Comparison of ENCODE assay signal across 1 cellular context in genomic region chr2:127404466-127405251, GRCh38.
TF ChIP-seq lines count a peak whose summit lies in the region.

No MANE protein-coding gene starts in this region.

TF ChIP-seq in IMR-90, 13 proteins besides CTCF, POLR2A, EP300 and RAD21 (continued from another document):
- TF ChIP-seq USF2 (IDR thresholded peaks at IDR 0.05; ENCODE audit: low read depth, low read length) (no peak), NFE2L2 (IDR thresholded peaks at IDR 0.05; ENCODE audit: low read depth, low read length) (no peak), RCOR1 (IDR thresholded peaks at IDR 0.05; ENCODE audit: insufficient replicate concordance, low read length) (no peak), CEBPB (IDR thresholded peaks at IDR 0.05; ENCODE audit: low read depth, low read length) (no peak), FOS (IDR thresholded peaks at IDR 0.05; ENCODE audit: low read depth, low read length) (no peak), MXI1 (IDR thresholded peaks at IDR 0.05; ENCODE audit: borderline replicate concordance, low read depth, low read length) (no peak), MAZ (IDR thresholded peaks at IDR 0.05; ENCODE audit: borderline replicate concordance, low read depth, low read length) (no peak), ELK1 (IDR thresholded peaks at IDR 0.05; ENCODE audit: borderline replicate concordance, low read depth, low read length) (no peak), BHLHE40 (IDR thresholded peaks at IDR 0.05; ENCODE audit: low read depth, low read length) (no peak), SMC3 (IDR thresholded peaks at IDR 0.05; ENCODE audit: low read depth, low read length) (no peak), MAFK (IDR thresholded peaks at IDR 0.05; ENCODE audit: low read depth, low read length) (no peak), CHD1 (IDR thresholded peaks at IDR 0.05; ENCODE audit: low read depth, low read length) (no peak)
TF ChIP-seq in IMR-90: peak in this region for 0.
